16 cellular contexts compared by ENCODE assay signal in genomic region chr1:40984066-40984465, GRCh38. TPM values are rescaled to one million over a fixed set of nuclear protein-coding genes. Genes with fewer than 3 reads are reported as not detected.
A peak's percentile ranks its signal among the peaks of the same experiment; 100 is the strongest.
DNase-seq lines count a peak whose midpoint lies in the region; TF ChIP-seq lines count a peak whose summit lies in the region.
"Had no signal": no experiment of that assay in that cellular context is flagged by ENCODE, and none has a peak within 500 bp of the region (broad histone marks: within the 10 kb centered on the region; RNA-seq: fewer than 3 reads in every experiment).

No MANE protein-coding gene starts in this region.

- H3K4me3 ChIP-seq in SJSA1 = no peak overlapping the region
- no peak overlapping the region for H3K4me3 ChIP-seq in osteoblast (ENCODE audit: insufficient read depth, low read length)
- H3K4me3 ChIP-seq: K562, left lung had no signal

- H2AFZ ChIP-seq in osteoblast (ENCODE audit: low read length) = no peak overlapping the region

- peaks cover 21% of the 10 kb centered on the region for H4K20me1 ChIP-seq in osteoblast (ENCODE audit: insufficient read depth, low read length)

- H3K4me2 ChIP-seq in osteoblast (ENCODE audit: insufficient read depth, low read length) = no peak overlapping the region

- H3K4me1 ChIP-seq in SJSA1 (replicated peaks) = peaks cover 54% of the 10 kb centered on the region
- peaks cover 47% of the 10 kb centered on the region for H3K4me1 ChIP-seq in osteoblast (ENCODE audit: insufficient read depth, low read length)

- peaks cover 88% of the 10 kb centered on the region for H3K36me3 ChIP-seq in SJSA1
- peaks cover 52% of the 10 kb centered on the region for H3K36me3 ChIP-seq in osteoblast (ENCODE audit: insufficient read depth, low read length)

- DNase-seq in EL (peak; percentile 30), SJSA1 (ENCODE audit: low read depth in 1 of 2, low spot score in 2 of 2) (peak in 1 of 2 experiments; percentile 43), dermis blood vessel endothelial cell (peak; percentile 49), osteoblast (ENCODE audit: insufficient read length, low spot score, missing footprints) (no peak), NCI-H526 treated with DMSO at 0.1 percent for 48 hours (lab: John Stamatoyannopoulos, UW) (no peak), DMS114 treated with DMSO at 0.1 percent for 48 hours (lab: John Stamatoyannopoulos, UW; ENCODE audit: unreplicated experiment) (no peak)
- DNase-seq in central memory CD4-positive, alpha-beta T cell = no peak
- DNase-seq: amniotic stem cell; CD8-positive, alpha-beta memory T cell; effector memory CD8-positive, alpha-beta T cell; left lung; naive thymus-derived CD4-positive, alpha-beta T cell; NCI-H1694; NCI-H510A treated with DMSO at 0.1 percent for 48 hours had no signal

- H3K27ac ChIP-seq in SJSA1 = peak overlapping the region; percentile 32
- H3K27ac ChIP-seq in osteoblast (ENCODE audit: low read depth, low read length) = peak overlapping the region; percentile 55

- H3K9me3 ChIP-seq in SJSA1 (replicated peaks) (0 out of 2 replicates have a peak, but pooled peaks cover 1% of the 10 kb centered on the region), osteoblast (ENCODE audit: low read depth, low read length) (no peaks in the 10 kb centered on the region)
- H3K9me3 ChIP-seq: left lung had no signal

- TF ChIP-seq CTCF in osteoblast (IDR thresholded peaks at IDR 0.05; ENCODE audit: extremely low read depth, low read depth, low read length) = no peak

- no peaks in the 10 kb centered on the region for H3K27me3 ChIP-seq in SJSA1 (replicated peaks)
- H3K27me3 ChIP-seq in osteoblast (ENCODE audit: insufficient read depth, low read length) = no peaks in the 10 kb centered on the region
- H3K27me3 ChIP-seq: left lung had no signal

- H3K79me2 ChIP-seq in osteoblast (ENCODE audit: insufficient read depth, low read length) = peaks cover 83% of the 10 kb centered on the region

RNA-seq across cellular contexts. Expression of gene CTPS1, which starts 4.6 kb away (rescaled TPM):
- 62.2 and 77.9 TPM in 2 replicates for total RNA-seq in SJSA1 (2014; rRNA removed; shearing (Covaris generic))
- total RNA-seq in dermis blood vessel endothelial cell = 21.3 and 35.1 TPM in 2 replicates
- total RNA-seq in osteoblast = 16.5 and 19.2 TPM in 2 replicates

RNA-seq across cellular contexts. Expression of gene SLFNL1, which starts 37.5 kb away (rescaled TPM):
- total RNA-seq in SJSA1 (2014; rRNA removed; shearing (Covaris generic)) = 0.03 TPM in 1 of 2 replicates, not detected in the other
- 0.19 and 0.51 TPM in 2 replicates for total RNA-seq in dermis blood vessel endothelial cell
- total RNA-seq in osteoblast = 0.59 and 0.72 TPM in 2 replicates
- total RNA-seq: H4 had no signal

Comparison
In these comparisons a context has a peak if more than half of its experiments do, and no peak if none do; other contexts are left out.
1. DNase-seq: peak in EL (single experiment) and dermis blood vessel endothelial cell (single experiment); none in osteoblast (single experiment), NCI-H526 treated with DMSO at 0.1 percent for 48 hours (single experiment), DMS114 treated with DMSO at 0.1 percent for 48 hours (single experiment) and central memory CD4-positive, alpha-beta T cell (single experiment).